In genomic region chr5:122022966-122023365, GRCh38 we compare ENCODE assay signal across 20 cellular contexts.
DNase-seq lines count a peak whose midpoint lies in the region; ATAC-seq lines count a peak whose summit lies in the region.
"Had no signal": no experiment of that assay in that cellular context is flagged by ENCODE, and none has a peak within 500 bp of the region (broad histone marks: within the 10 kb centered on the region; RNA-seq: fewer than 3 reads in every experiment).

No MANE protein-coding gene starts in this region.

- no peaks in the 10 kb centered on the region for H3K27me3 Mint-ChIP-seq in stimulated activated naive CD8-positive, alpha-beta T cell treated with anti-CD3 and anti-CD28 coated beads, Interleukin-15, amount 100 ng/mL, for 72 hours
- H3K27me3 Mint-ChIP-seq: activated CD4-positive, alpha-beta T cell treated with anti-CD3 and anti-CD28 coated beads, Interleukin-2, amount 10 ng/mL, durations not matched to agents 24 days and 14 days; CD4-positive, CD25-positive, alpha-beta regulatory T cell had no signal

- ATAC-seq in GM18858 (IDR thresholded peaks at IDR 0.05; ENCODE audit: unreplicated experiment) (peak; percentile 38), GM21825 (IDR thresholded peaks at IDR 0.05; ENCODE audit: unreplicated experiment) (peak; percentile 68), HG03469 (IDR thresholded peaks at IDR 0.05; ENCODE audit: unreplicated experiment) (peak; percentile 65)
- ATAC-seq in stimulated activated naive CD8-positive, alpha-beta T cell treated with anti-CD3 and anti-CD28 coated beads, Interleukin-15, amount 100 ng/mL, for 72 hours: no peak
- ATAC-seq: left lobe of liver, right lobe of liver had no signal

- peaks cover 9% of the 10 kb centered on the region for H3K4me1 Mint-ChIP-seq in stimulated activated naive CD8-positive, alpha-beta T cell treated with anti-CD3 and anti-CD28 coated beads, Interleukin-15, amount 100 ng/mL, for 72 hours

- H3K4me3 Mint-ChIP-seq in stimulated activated naive CD8-positive, alpha-beta T cell treated with anti-CD3 and anti-CD28 coated beads, Interleukin-15, amount 100 ng/mL, for 72 hours: no peak overlapping the region
- H3K4me3 Mint-ChIP-seq: activated CD4-positive, alpha-beta T cell treated with anti-CD3 and anti-CD28 coated beads, Interleukin-2, amount 10 ng/mL, durations not matched to agents 24 days and 14 days; CD4-positive, CD25-positive, alpha-beta regulatory T cell had no signal

- H3K9me3 Mint-ChIP-seq in stimulated activated naive CD8-positive, alpha-beta T cell treated with anti-CD3 and anti-CD28 coated beads, Interleukin-15, amount 100 ng/mL, for 72 hours: peaks cover 0 to 5% of the 10 kb centered on the region in 2 donors

- H3K27ac Mint-ChIP-seq in stimulated activated naive CD8-positive, alpha-beta T cell treated with anti-CD3 and anti-CD28 coated beads, Interleukin-15, amount 100 ng/mL, for 72 hours: no peak overlapping the region
- H3K27ac Mint-ChIP-seq: activated CD4-positive, alpha-beta T cell treated with anti-CD3 and anti-CD28 coated beads, Interleukin-2, amount 10 ng/mL, durations not matched to agents 24 days and 14 days; CD4-positive, CD25-positive, alpha-beta regulatory T cell had no signal

- DNase-seq in OCI-M1 (lab: John Stamatoyannopoulos, UW): peak; percentile 73
- no peak for DNase-seq in NCI-H526 (lab: John Stamatoyannopoulos, UW)
- DNase-seq in inferior parietal cortex (ENCODE audit: extremely low spot score): no peak
- DNase-seq in stimulated activated naive CD8-positive, alpha-beta T cell treated with anti-CD3 and anti-CD28 coated beads, Interleukin-15, amount 100 ng/mL, for 72 hours: no peak
- DNase-seq in amniotic stem cell (lab: John Stamatoyannopoulos, UW): no peak
- DNase-seq: activated CD4-positive, alpha-beta T cell treated with anti-CD3 and anti-CD28 coated beads, Interleukin-2, amount 10 ng/mL, durations not matched to agents 24 days and 14 days; activated naive CD4-positive, alpha-beta T cell treated with Interleukin-2 at 50 U/mL for 16 hours; CD4-positive, CD25-positive, alpha-beta regulatory T cell; cortex of kidney; DMS79 treated with DMSO at 0.1 percent for 48 hours; foreskin melanocyte; NCI-H1092 treated with DMSO at 0.1 percent for 48 hours; NCI-H748 treated with DMSO at 0.1 percent for 48 hours; occipital lobe; right lobe of liver; stimulated activated CD4-positive, alpha-beta T cell treated with anti-CD3 and anti-CD28 coated beads, Interleukin-2, amount 100 ng/mL, for 24 hours had no signal
